In genomic region chr19:45113628-45114027, GRCh38 we compare ENCODE assay signal across 16 cellular contexts. TPM values are rescaled to one million over a fixed set of nuclear protein-coding genes. Genes with fewer than 3 reads are reported as not detected.
DNase-seq lines count a peak whose midpoint lies in the region; ATAC-seq, FAIRE-seq and TF ChIP-seq lines count a peak whose summit lies in the region.
"Had no signal": no experiment of that assay in that cellular context is flagged by ENCODE, and none has a peak within 500 bp of the region (broad histone marks: within the 10 kb centered on the region; RNA-seq: fewer than 3 reads in every experiment).

No MANE protein-coding gene starts in this region.

- H3K27ac Mint-ChIP-seq in naive thymus-derived CD8-positive, alpha-beta T cell: peak overlapping the region in 9 of 10 donors; percentile 21 to 89 (median 66)
- H3K27ac Mint-ChIP-seq: stimulated activated memory B cell treated with anti-CD40 and anti-IgM and Interleukin-4, amounts not matched to agents 10 μg/mL and 1 μg/mL and 100 μg/mL, for 72 hours had no signal

- H3K4me1 ChIP-seq in Peyer's patch: peaks cover 0 to 47% (median 14%) of the 10 kb centered on the region in 4 donors

- ATAC-seq in naive thymus-derived CD8-positive, alpha-beta T cell: no peak
- no peak for ATAC-seq in GM18498 (IDR thresholded peaks at IDR 0.05; ENCODE audit: unreplicated experiment)
- ATAC-seq in GM18520 (IDR thresholded peaks at IDR 0.05; ENCODE audit: unreplicated experiment): no peak
- ATAC-seq: activated CD4-positive, CD25-positive, alpha-beta regulatory T cell treated with anti-CD3 and anti-CD28 coated beads, Interleukin-2, amount 50 U/mL, for 24 hours; heart right ventricle; stimulated activated memory B cell treated with anti-CD40 and anti-IgM and Interleukin-4, amounts not matched to agents 10 μg/mL and 1 μg/mL and 100 μg/mL, for 72 hours had no signal

- no peaks in the 10 kb centered on the region for H3K36me3 ChIP-seq in Peyer's patch

- peak in 1 of 2 donors; percentile 38 for TF ChIP-seq POLR2A in Peyer's patch (IDR thresholded peaks at IDR 0.05)

- H3K4me3 ChIP-seq in Peyer's patch: peak overlapping the region in 1 of 4 donors; percentile 28
- H3K4me3 ChIP-seq: heart right ventricle had no signal

- H3K9me3 Mint-ChIP-seq in naive thymus-derived CD8-positive, alpha-beta T cell: no peaks in the 10 kb centered on the region
- H3K9me3 Mint-ChIP-seq: stimulated activated memory B cell treated with anti-CD40 and anti-IgM and Interleukin-4, amounts not matched to agents 10 μg/mL and 1 μg/mL and 100 μg/mL, for 72 hours had no signal

- no peak for FAIRE-seq in urothelium cell line (lab: Jason Lieb, UNC)
- FAIRE-seq: astrocyte, endometrium, HTR-8/SVneo had no signal

- peak in 1 of 6 experiments; percentile 29 for TF ChIP-seq CTCF in Peyer's patch (IDR thresholded peaks at IDR 0.05)

- H3K27me3 Mint-ChIP-seq in naive thymus-derived CD8-positive, alpha-beta T cell: no peaks in the 10 kb centered on the region
- H3K27me3 Mint-ChIP-seq: stimulated activated memory B cell treated with anti-CD40 and anti-IgM and Interleukin-4, amounts not matched to agents 10 μg/mL and 1 μg/mL and 100 μg/mL, for 72 hours had no signal

- peaks cover 24 to 67% (median 63%) of the 10 kb centered on the region in 4 donors for H3K4me1 Mint-ChIP-seq in naive thymus-derived CD8-positive, alpha-beta T cell

- POLR2A ChIA-PET in naive thymus-derived CD8-positive, alpha-beta T cell (lab: Charles Lee): interaction anchor here (2.2 kb wide), 1 partner anchor 10 kb away, joined by 8 read pairs; no protein-coding TSS in a partner anchor

- peak overlapping the region in 5 of 10 donors; percentile 9 to 58 (median 54) for H3K4me3 Mint-ChIP-seq in naive thymus-derived CD8-positive, alpha-beta T cell
- H3K4me3 Mint-ChIP-seq: stimulated activated memory B cell treated with anti-CD40 and anti-IgM and Interleukin-4, amounts not matched to agents 10 μg/mL and 1 μg/mL and 100 μg/mL, for 72 hours had no signal

- H3K36me3 Mint-ChIP-seq in naive thymus-derived CD8-positive, alpha-beta T cell: no peaks in the 10 kb centered on the region
- H3K36me3 Mint-ChIP-seq: stimulated activated memory B cell treated with anti-CD40 and anti-IgM and Interleukin-4, amounts not matched to agents 10 μg/mL and 1 μg/mL and 100 μg/mL, for 72 hours had no signal

- H3K27me3 ChIP-seq in Peyer's patch: no peaks in the 10 kb centered on the region
- H3K27me3 ChIP-seq: heart right ventricle had no signal

- no peaks in the 10 kb centered on the region for H3K9me3 ChIP-seq in Peyer's patch
- H3K9me3 ChIP-seq: heart right ventricle had no signal

- DNase-seq in DMS53 (lab: John Stamatoyannopoulos, UW) (peak; percentile 90), NCI-H2029 treated with DMSO at 0.1 percent for 48 hours (lab: John Stamatoyannopoulos, UW) (peak; percentile 93), Peyer's patch (peak in 2 of 3 donors; percentile 57 to 72), SKM-1 treated with dmso at 0.1 percent for 144 hours (lab: John Stamatoyannopoulos, UW; ENCODE audit: unreplicated experiment) (no peak), urothelium cell line (ENCODE audit: low spot score) (no peak)
- no peak for DNase-seq in naive thymus-derived CD8-positive, alpha-beta T cell
- DNase-seq: heart right ventricle, NCI-H1694 had no signal

- H3K27ac ChIP-seq in Peyer's patch: peak overlapping the region in 2 of 4 donors; percentile 56 to 78
- H3K27ac ChIP-seq: heart right ventricle had no signal

RNA-seq across cellular contexts. Expression of gene PPP1R37, which starts 20.6 kb away (rescaled TPM):
- 10 to 100 TPM; 41.8 to 75.1 (median 54.2) TPM for total RNA-seq in Peyer's patch
- total RNA-seq in naive thymus-derived CD8-positive, alpha-beta T cell: 10 to 100 TPM; 32.9 to 33.3 TPM
- polyA plus RNA-seq in naive thymus-derived CD8-positive, alpha-beta T cell: 1 to 10 TPM in 1 of 3 donors, under 1 TPM in 2; 0.40 to 2.0 (median 0.83) TPM

RNA-seq across cellular contexts. Expression of gene GEMIN7, which starts 34.6 kb away (rescaled TPM):
- 10 to 100 TPM in 3 of 4 donors, not detected in 1; 28.7 to 34.2 (median 29.6) TPM for total RNA-seq in Peyer's patch
- 10 to 100 TPM; 13.5 to 19.8 TPM for total RNA-seq in naive thymus-derived CD8-positive, alpha-beta T cell
- 10 to 100 TPM; 44.2 to 70.0 (median 50.3) TPM for polyA plus RNA-seq in naive thymus-derived CD8-positive, alpha-beta T cell

RNA-seq across cellular contexts. Expression of gene ZNF296, which starts 37.4 kb away (rescaled TPM):
- 1 to 10 TPM in 3 of 4 donors, not detected in 1; 2.1 to 5.5 (median 5.4) TPM for total RNA-seq in Peyer's patch
- total RNA-seq in naive thymus-derived CD8-positive, alpha-beta T cell: 1 to 10 TPM; 2.3 to 2.4 TPM
- 1 to 10 TPM; 1.0 to 1.6 (median 1.1) TPM for polyA plus RNA-seq in naive thymus-derived CD8-positive, alpha-beta T cell

RNA-seq across cellular contexts. Expression of gene NKPD1, which starts 47.2 kb away (rescaled TPM):
- under 1 TPM in 2 of 4 donors, not detected in 2; 0.35 to 0.40 TPM for total RNA-seq in Peyer's patch
- 1 to 10 TPM in 1 of 2 experiments, under 1 TPM in 1; 0.85 to 1.0 TPM for total RNA-seq in naive thymus-derived CD8-positive, alpha-beta T cell
- under 1 TPM; 0.17 to 0.47 (median 0.43) TPM for polyA plus RNA-seq in naive thymus-derived CD8-positive, alpha-beta T cell
- total RNA-seq: astrocyte, liver had no signal
- polyA plus RNA-seq: liver had no signal

Comparison
In these comparisons a context has a peak if more than half of its experiments do, and no peak if none do; other contexts are left out.
1. DNase-seq: peak in DMS53 (single experiment), NCI-H2029 treated with DMSO at 0.1 percent for 48 hours (single experiment) and Peyer's patch (2 of 3); none in naive thymus-derived CD8-positive, alpha-beta T cell (0 of 10), SKM-1 treated with dmso at 0.1 percent for 144 hours (single experiment) and urothelium cell line (single experiment).